Comparison of ENCODE assay signal across 28 cellular contexts in genomic region chr7:71649812-71650211, GRCh38.
"Had no signal": no experiment of that assay in that cellular context is flagged by ENCODE, and none has a peak within 500 bp of the region (broad histone marks: within the 10 kb centered on the region; RNA-seq: fewer than 3 reads in every experiment).

No MANE protein-coding gene starts in this region.

- H3K4me1 Mint-ChIP-seq: nephron; stimulated activated naive B cell treated with anti-CD40 and anti-IgM and Interleukin-4, amounts not matched to agents 10 μg/mL and 1 μg/mL and 100 μg/mL, for 72 hours had no signal

- DNase-seq: head of caudate nucleus; islet precursor cell; midbrain; mucosa of descending colon; naive thymus-derived CD4-positive, alpha-beta T cell; occipital lobe; psoas muscle; stimulated activated CD4-positive, alpha-beta T cell treated with anti-CD3 and anti-CD28 coated beads, Interleukin-12 subunit alpha, Interleukin-12 subunit beta, amount 100 ng/mL, for 4 hours; stimulated activated CD4-positive, alpha-beta T cell treated with anti-CD3 and anti-CD28 coated beads, Interleukin-15, amount 100 ng/mL, for 24 hours; stimulated activated CD4-positive, alpha-beta T cell treated with anti-CD3 and anti-CD28 coated beads, Interleukin-2, amount 100 ng/mL, for 24 hours; stimulated activated CD4-positive, alpha-beta T cell treated with anti-CD3 and anti-CD28 coated beads, Interleukin-4, amount 100 ng/mL, for 1 hour; stimulated activated naive B cell treated with anti-CD40 and anti-IgM and Interleukin-4, amounts not matched to agents 10 μg/mL and 1 μg/mL and 100 μg/mL, for 72 hours; stimulated activated naive CD8-positive, alpha-beta T cell treated with anti-CD3 and anti-CD28 coated beads, Interleukin-15, Interleukin-2, amounts not matched to agents 100 U/mL and 50 U/mL, for 24 hours; stomach; testis; thyroid gland; transverse colon; upper lobe of left lung had no signal

- H3K4me3 Mint-ChIP-seq: naive thymus-derived CD4-positive, alpha-beta T cell; nephron; neural crest cell; stimulated activated naive B cell treated with anti-CD40 and anti-IgM and Interleukin-4, amounts not matched to agents 10 μg/mL and 1 μg/mL and 100 μg/mL, for 72 hours had no signal

- H3K27ac ChIP-seq: hepatocyte, neutrophil, parathyroid adenoma, psoas muscle, skin epidermis, stomach, testis, thyroid gland, transverse colon, upper lobe of left lung, vagina had no signal

- H3K36me3 Mint-ChIP-seq: stimulated activated naive B cell treated with anti-CD40 and anti-IgM and Interleukin-4, amounts not matched to agents 10 μg/mL and 1 μg/mL and 100 μg/mL, for 72 hours had no signal

- H3K27me3 Mint-ChIP-seq: naive thymus-derived CD4-positive, alpha-beta T cell; stimulated activated naive B cell treated with anti-CD40 and anti-IgM and Interleukin-4, amounts not matched to agents 10 μg/mL and 1 μg/mL and 100 μg/mL, for 72 hours had no signal

- H3K9me3 ChIP-seq: neutrophil, testis, thyroid gland, vagina had no signal

- H3K9ac ChIP-seq: parathyroid adenoma had no signal

- H3K27ac Mint-ChIP-seq: naive thymus-derived CD4-positive, alpha-beta T cell; nephron; stimulated activated naive B cell treated with anti-CD40 and anti-IgM and Interleukin-4, amounts not matched to agents 10 μg/mL and 1 μg/mL and 100 μg/mL, for 72 hours had no signal

- H3K27me3 ChIP-seq: hepatocyte, neutrophil, stomach, testis, thyroid gland, transverse colon, upper lobe of left lung, vagina had no signal

- H2AFZ ChIP-seq: hepatocyte, parathyroid adenoma had no signal

- H3K36me3 ChIP-seq: neutrophil, stomach, thyroid gland, transverse colon, upper lobe of left lung, vagina had no signal

- H3K4me1 ChIP-seq: parathyroid adenoma, psoas muscle, stomach, testis, thyroid gland, transverse colon, upper lobe of left lung, vagina had no signal

- ATAC-seq: left lobe of liver; mucosa of descending colon; naive thymus-derived CD4-positive, alpha-beta T cell; psoas muscle; sciatic nerve; stimulated activated naive B cell treated with anti-CD40 and anti-IgM and Interleukin-4, amounts not matched to agents 10 μg/mL and 1 μg/mL and 100 μg/mL, for 72 hours; stimulated activated naive CD8-positive, alpha-beta T cell treated with anti-CD3 and anti-CD28 coated beads, Interleukin-15, Interleukin-2, amounts not matched to agents 100 U/mL and 50 U/mL, for 24 hours had no signal

- H3K4me2 ChIP-seq: hepatocyte had no signal

- H3K79me2 ChIP-seq: hepatocyte, parathyroid adenoma had no signal

- H3K4me3 ChIP-seq: hepatocyte, lung, mucosa of descending colon, psoas muscle, skin epidermis, stomach, testis, thyroid gland, transverse colon, upper lobe of left lung, vagina had no signal
